38 cellular contexts compared by ENCODE assay signal in genomic region chr13:112218416-112218815, GRCh38.
"Had no signal": no experiment of that assay in that cellular context is flagged by ENCODE, and none has a peak within 500 bp of the region (broad histone marks: within the 10 kb centered on the region; RNA-seq: fewer than 3 reads in every experiment).

No MANE protein-coding gene starts in this region.

- H3K4me1 ChIP-seq: adrenal gland, ascending aorta, breast epithelium had no signal

- H3K4me3 Mint-ChIP-seq: activated naive CD4-positive, alpha-beta T cell treated with anti-CD3 and anti-CD28 coated beads for 36 hours; activated naive CD4-positive, alpha-beta T cell treated with anti-CD3 and anti-CD28 coated beads, Interleukin-2, amount 10 ng/mL, durations not matched to agents 7 days and 5 days; activated naive CD4-positive, alpha-beta T cell treated with anti-CD3 and anti-CD28 coated beads, Interleukin-2, amount 50 U/mL, for 24 hours; activated naive CD8-positive, alpha-beta T cell; activated naive CD8-positive, alpha-beta T cell treated with anti-CD3 and anti-CD28 coated beads for 36 hours; activated naive CD8-positive, alpha-beta T cell treated with anti-CD3 and anti-CD28 coated beads, Interleukin-2, amount 10 ng/mL, durations not matched to agents 7 days and 5 days; activated naive CD8-positive, alpha-beta T cell treated with anti-CD3 and anti-CD28 coated beads, Interleukin-2, amount 50 U/mL, for 24 hours; activated T-cell treated with anti-CD3 and anti-CD28 coated beads, Interleukin-2, amount 50 U/mL, for 24 hours; activated T-cell treated with anti-CD3 and anti-CD28 coated beads, Interleukin-2, amount 50 U/mL, for 4 hours; activated T-cell treated with anti-CD3 and anti-CD28 coated beads, Interleukin-2, amount 50 U/mL, for 72 hours; activated T-helper 1 cell treated with anti-CD3 and anti-CD28 coated beads, Interleukin-12 subunit alpha, Interleukin-12 subunit beta, Interleukin-2, Interleukin-4 antibody, amounts not matched to agents 30 ng/mL and 10 ng/mL and 1 ng/mL, durations not matched to agents 14 hours and 24 hours and 36 hours; activated T-helper 17 cell treated with anti-CD3 and anti-CD28 coated beads, Interleukin-2, amount 50 U/mL, for 72 hours; central memory CD8-positive, alpha-beta T cell had no signal

- H3K36me3 ChIP-seq: adrenal gland, ascending aorta, brain microvascular endothelial cell, breast epithelium, cardiac muscle cell had no signal

- H3K9me3 ChIP-seq: adrenal gland, ascending aorta, body of pancreas, breast epithelium had no signal

- H3K9me3 Mint-ChIP-seq: activated naive CD4-positive, alpha-beta T cell treated with anti-CD3 and anti-CD28 coated beads for 36 hours; activated naive CD4-positive, alpha-beta T cell treated with anti-CD3 and anti-CD28 coated beads, Interleukin-2, amount 50 U/mL, for 24 hours; activated naive CD4-positive, alpha-beta T cell treated with anti-CD3 and anti-CD28 coated beads, Interleukin-2, amount 50 U/mL, for 72 hours; activated naive CD8-positive, alpha-beta T cell treated with anti-CD3 and anti-CD28 coated beads for 36 hours; activated naive CD8-positive, alpha-beta T cell treated with anti-CD3 and anti-CD28 coated beads, Interleukin-2, amount 10 ng/mL, durations not matched to agents 7 days and 5 days; activated naive CD8-positive, alpha-beta T cell treated with anti-CD3 and anti-CD28 coated beads, Interleukin-2, amount 50 U/mL, for 24 hours; activated T-cell treated with anti-CD3 and anti-CD28 coated beads, Interleukin-2, amount 50 U/mL, for 24 hours; activated T-cell treated with anti-CD3 and anti-CD28 coated beads, Interleukin-2, amount 50 U/mL, for 4 hours; activated T-helper 1 cell treated with anti-CD3 and anti-CD28 coated beads, Interleukin-12 subunit alpha, Interleukin-12 subunit beta, Interleukin-2, Interleukin-4 antibody, amounts not matched to agents 30 ng/mL and 10 ng/mL and 1 ng/mL, durations not matched to agents 14 hours and 24 hours and 36 hours; activated T-helper 17 cell treated with anti-CD3 and anti-CD28 coated beads, Interleukin-2, amount 50 U/mL, for 72 hours; activated T-helper 2 cell treated with anti-CD3 and anti-CD28 coated beads, Interferon-gamma antibody, Interleukin-2, Interleukin-4, amounts not matched to agents 10 μg/mL and 5 μg/mL and 100 μg/mL, durations not matched to agents 14 hours and 24 hours and 36 hours; central memory CD8-positive, alpha-beta T cell had no signal

- H3K27ac Mint-ChIP-seq: activated naive CD4-positive, alpha-beta T cell treated with anti-CD3 and anti-CD28 coated beads for 36 hours; activated naive CD4-positive, alpha-beta T cell treated with anti-CD3 and anti-CD28 coated beads, Interleukin-2, amount 10 ng/mL, durations not matched to agents 7 days and 5 days; activated naive CD4-positive, alpha-beta T cell treated with anti-CD3 and anti-CD28 coated beads, Interleukin-2, amount 50 U/mL, for 24 hours; activated naive CD8-positive, alpha-beta T cell; activated naive CD8-positive, alpha-beta T cell treated with anti-CD3 and anti-CD28 coated beads for 36 hours; activated naive CD8-positive, alpha-beta T cell treated with anti-CD3 and anti-CD28 coated beads, Interleukin-2, amount 10 ng/mL, durations not matched to agents 7 days and 5 days; activated naive CD8-positive, alpha-beta T cell treated with anti-CD3 and anti-CD28 coated beads, Interleukin-2, amount 50 U/mL, for 24 hours; activated T-cell treated with anti-CD3 and anti-CD28 coated beads, Interleukin-2, amount 50 U/mL, for 24 hours; activated T-cell treated with anti-CD3 and anti-CD28 coated beads, Interleukin-2, amount 50 U/mL, for 72 hours; activated T-helper 1 cell treated with anti-CD3 and anti-CD28 coated beads, Interleukin-12 subunit alpha, Interleukin-12 subunit beta, Interleukin-2, Interleukin-4 antibody, amounts not matched to agents 30 ng/mL and 10 ng/mL and 1 ng/mL, durations not matched to agents 14 hours and 24 hours and 36 hours; activated T-helper 17 cell treated with anti-CD3 and anti-CD28 coated beads, Interleukin-2, amount 50 U/mL, for 72 hours; activated T-helper 2 cell treated with anti-CD3 and anti-CD28 coated beads, Interferon-gamma antibody, Interleukin-2, Interleukin-4, amounts not matched to agents 10 μg/mL and 5 μg/mL and 100 μg/mL, durations not matched to agents 14 hours and 24 hours and 36 hours had no signal

- H3K27ac ChIP-seq: adrenal gland, ascending aorta, body of pancreas, brain microvascular endothelial cell, breast epithelium, cardiac muscle cell had no signal

- H3K4me1 Mint-ChIP-seq: activated naive CD4-positive, alpha-beta T cell treated with anti-CD3 and anti-CD28 coated beads, Interleukin-2, amount 10 ng/mL, durations not matched to agents 7 days and 5 days; activated naive CD4-positive, alpha-beta T cell treated with anti-CD3 and anti-CD28 coated beads, Interleukin-2, amount 50 U/mL, for 24 hours; activated naive CD8-positive, alpha-beta T cell treated with anti-CD3 and anti-CD28 coated beads for 36 hours; activated naive CD8-positive, alpha-beta T cell treated with anti-CD3 and anti-CD28 coated beads, Interleukin-2, amount 10 ng/mL, durations not matched to agents 7 days and 5 days; activated naive CD8-positive, alpha-beta T cell treated with anti-CD3 and anti-CD28 coated beads, Interleukin-2, amount 50 U/mL, for 24 hours; activated T-helper 17 cell treated with anti-CD3 and anti-CD28 coated beads, Interleukin-2, amount 50 U/mL, for 72 hours; central memory CD8-positive, alpha-beta T cell had no signal

- DNase-seq: activated effector memory CD4-positive, alpha-beta T cell treated with anti-CD3 and anti-CD28 coated beads, Interleukin-2, amount 50 U/mL, for 16 hours; activated effector memory CD4-positive, alpha-beta T cell treated with Interleukin-2 at 50 U/mL for 16 hours; activated gamma-delta T cell; activated gamma-delta T cell treated with Interleukin-2 at 50 U/mL for 16 hours; activated naive CD4-positive, alpha-beta T cell; activated naive CD4-positive, alpha-beta T cell treated with anti-CD3 and anti-CD28 coated beads for 36 hours; activated naive CD4-positive, alpha-beta T cell treated with anti-CD3 and anti-CD28 coated beads, Interleukin-2, amount 10 ng/mL, durations not matched to agents 7 days and 5 days; activated naive CD4-positive, alpha-beta T cell treated with anti-CD3 and anti-CD28 coated beads, Interleukin-2, amount 50 U/mL, for 16 hours; activated naive CD4-positive, alpha-beta T cell treated with Interleukin-2 at 50 U/mL for 16 hours; activated naive CD8-positive, alpha-beta T cell treated with anti-CD3 and anti-CD28 coated beads for 36 hours; activated naive CD8-positive, alpha-beta T cell treated with anti-CD3 and anti-CD28 coated beads, Interleukin-2, amount 10 ng/mL, durations not matched to agents 7 days and 5 days; activated naive CD8-positive, alpha-beta T cell treated with anti-CD3 and anti-CD28 coated beads, Interleukin-2, amount 50 U/mL, for 24 hours; activated T-cell treated with anti-CD3 and anti-CD28 coated beads, Interleukin-2, amount 50 U/mL, for 1 hour; activated T-cell treated with anti-CD3 and anti-CD28 coated beads, Interleukin-2, amount 50 U/mL, for 24 hours; activated T-cell treated with anti-CD3 and anti-CD28 coated beads, Interleukin-2, amount 50 U/mL, for 4 hours; activated T-cell treated with anti-CD3 and anti-CD28 coated beads, Interleukin-2, amount 50 U/mL, for 48 hours; activated T-cell treated with anti-CD3 and anti-CD28 coated beads, Interleukin-2, amount 50 U/mL, for 72 hours; amniotic stem cell; amygdala; anterior cingulate cortex; aorta; body of pancreas; brain microvascular endothelial cell; caudate nucleus; central memory CD4-positive, alpha-beta T cell; cerebellar nuclear complex had no signal

- H3K36me3 Mint-ChIP-seq: activated naive CD4-positive, alpha-beta T cell treated with anti-CD3 and anti-CD28 coated beads, Interleukin-2, amount 10 ng/mL, durations not matched to agents 7 days and 5 days; activated naive CD4-positive, alpha-beta T cell treated with anti-CD3 and anti-CD28 coated beads, Interleukin-2, amount 50 U/mL, for 24 hours; activated naive CD4-positive, alpha-beta T cell treated with anti-CD3 and anti-CD28 coated beads, Interleukin-2, amount 50 U/mL, for 72 hours; activated naive CD8-positive, alpha-beta T cell; activated naive CD8-positive, alpha-beta T cell treated with anti-CD3 and anti-CD28 coated beads for 36 hours; activated naive CD8-positive, alpha-beta T cell treated with anti-CD3 and anti-CD28 coated beads, Interleukin-2, amount 10 ng/mL, durations not matched to agents 7 days and 5 days; brain had no signal

- H3K27me3 Mint-ChIP-seq: activated naive CD8-positive, alpha-beta T cell; activated naive CD8-positive, alpha-beta T cell treated with anti-CD3 and anti-CD28 coated beads, Interleukin-2, amount 50 U/mL, for 24 hours; central memory CD8-positive, alpha-beta T cell had no signal

- H3K4me3 ChIP-seq: adrenal gland, ascending aorta, body of pancreas, breast epithelium, cardiac muscle cell had no signal

- H3K27me3 ChIP-seq: ascending aorta, body of pancreas, brain microvascular endothelial cell had no signal
